Comparison of ENCODE assay signal across 21 cellular contexts in the genomic region with DNA sequence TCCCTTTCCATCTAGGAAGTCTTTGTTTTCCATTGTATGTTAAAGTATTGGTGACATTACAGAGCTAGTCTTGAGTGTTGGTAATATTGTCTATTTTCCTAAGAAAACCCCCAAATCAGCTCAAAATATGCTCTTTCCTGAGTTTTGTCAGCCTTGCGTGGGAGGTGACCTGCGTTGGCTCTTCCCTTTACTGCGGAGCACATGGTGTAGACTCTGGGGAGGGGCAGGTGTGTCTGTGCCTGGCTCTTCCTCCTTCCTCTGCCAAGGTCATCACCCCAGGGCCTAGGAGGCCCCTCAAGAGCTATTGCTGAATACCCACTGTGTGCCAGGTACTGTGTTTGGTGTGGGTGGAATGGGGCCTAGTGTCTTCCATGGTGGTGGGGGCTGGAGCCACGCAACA. TPM values are rescaled to one million over a fixed set of nuclear protein-coding genes. Genes with fewer than 3 reads are reported as not detected.
DNase-seq lines count a peak whose midpoint lies in the region; ATAC-seq and TF ChIP-seq lines count a peak whose summit lies in the region.
"Had no signal": no experiment of that assay in that cellular context is flagged by ENCODE, and none has a peak within 500 bp of the region (broad histone marks: within the 10 kb centered on the region; RNA-seq: fewer than 3 reads in every experiment).

No MANE protein-coding gene starts in this region.

- H3K27ac ChIP-seq in HL-60 (replicated peaks) = peak overlapping the region; percentile 75
- peak overlapping the region; percentile 8 for H3K27ac ChIP-seq in caudate nucleus (ENCODE audit: low read depth, low read length)
- H3K27ac ChIP-seq: 22Rv1; A549; BLaER1 treated with 17β-estradiol and CSF1 and Interleukin-3, amounts not matched to agents 10 nM and 100 nM; C4-2B had no signal

- no peaks in the 10 kb centered on the region for H3K36me3 Mint-ChIP-seq in neural crest cell (ENCODE audit: low read depth)
- no peaks in the 10 kb centered on the region for H3K36me3 Mint-ChIP-seq in osteocyte (ENCODE audit: unreplicated experiment)
- H3K36me3 Mint-ChIP-seq in stimulated activated naive B cell treated with anti-CD40 and anti-IgM and Interleukin-4, amounts not matched to agents 10 μg/mL and 1 μg/mL and 100 μg/mL, for 72 hours = no peaks in the 10 kb centered on the region
- H3K36me3 Mint-ChIP-seq: CD8-positive, alpha-beta T cell had no signal

- DNase-seq in HL-60 (ENCODE audit: low read depth in 1 of 2, low spot score in 1 of 2) = peak; percentile 18 to 53
- peak in 9 of 61 donors; percentile 3 to 36 (median 16) for DNase-seq in caudate nucleus (lab: John Stamatoyannopoulos, UW)
- DNase-seq in neural crest cell (ENCODE audit: low read depth, low spot score) = no peak
- DNase-seq in osteocyte (ENCODE audit: extremely low spot score, unreplicated experiment) = peak; percentile 66
- DNase-seq in DMS79 treated with DMSO at 0.1 percent for 48 hours (lab: John Stamatoyannopoulos, UW) = no peak
- no peak for DNase-seq in stimulated activated naive B cell treated with anti-CD40 and anti-IgM and Interleukin-4, amounts not matched to agents 10 μg/mL and 1 μg/mL and 100 μg/mL, for 72 hours
- DNase-seq in OCI-M1 (lab: John Stamatoyannopoulos, UW) = no peak
- DNase-seq in SHP77 treated with DMSO at 0.1 percent for 48 hours (lab: John Stamatoyannopoulos, UW) = no peak
- DNase-seq: AML-193; CD4-positive, alpha-beta T cell; CD8-positive, alpha-beta T cell; DMS 273 treated with DMSO at 0.1 percent for 48 hours; DMS153; DMS79; GF-D8 had no signal

- H3K4me1 Mint-ChIP-seq in neural crest cell (peaks cover 12% of the 10 kb centered on the region), osteocyte (ENCODE audit: unreplicated experiment) (no peaks in the 10 kb centered on the region)
- H3K4me1 Mint-ChIP-seq in stimulated activated naive B cell treated with anti-CD40 and anti-IgM and Interleukin-4, amounts not matched to agents 10 μg/mL and 1 μg/mL and 100 μg/mL, for 72 hours = peaks cover 5 to 6% of the 10 kb centered on the region in 2 donors

- H3K9me3 Mint-ChIP-seq in neural crest cell (no peaks in the 10 kb centered on the region), osteocyte (ENCODE audit: unreplicated experiment) (no peaks in the 10 kb centered on the region)
- no peaks in the 10 kb centered on the region for H3K9me3 Mint-ChIP-seq in stimulated activated naive B cell treated with anti-CD40 and anti-IgM and Interleukin-4, amounts not matched to agents 10 μg/mL and 1 μg/mL and 100 μg/mL, for 72 hours
- H3K9me3 Mint-ChIP-seq: CD4-positive, alpha-beta T cell; CD8-positive, alpha-beta T cell had no signal

- H3K4me3 ChIP-seq in HL-60 (replicated peaks; ENCODE audit: insufficient read depth, low read length) = no peak overlapping the region
- H3K4me3 ChIP-seq: A549; BLaER1 treated with 17β-estradiol and CSF1 and Interleukin-3, amounts not matched to agents 10 nM and 100 nM had no signal

- no peaks in the 10 kb centered on the region for H3K27me3 ChIP-seq in HL-60 (ENCODE audit: insufficient read depth, poor library complexity, severe bottlenecking)
- H3K27me3 ChIP-seq: BLaER1 treated with 17β-estradiol and CSF1 and Interleukin-3, amounts not matched to agents 10 nM and 100 nM had no signal

- ATAC-seq in stimulated activated naive B cell treated with anti-CD40 and anti-IgM and Interleukin-4, amounts not matched to agents 10 μg/mL and 1 μg/mL and 100 μg/mL, for 72 hours (replicated peaks) = no peak
- ATAC-seq: CD8-positive, alpha-beta T cell had no signal

- H3K27ac Mint-ChIP-seq in neural crest cell (ENCODE audit: unreplicated experiment) (peak overlapping the region; percentile 31), osteocyte (ENCODE audit: unreplicated experiment) (no peak overlapping the region)
- no peak overlapping the region for H3K27ac Mint-ChIP-seq in stimulated activated naive B cell treated with anti-CD40 and anti-IgM and Interleukin-4, amounts not matched to agents 10 μg/mL and 1 μg/mL and 100 μg/mL, for 72 hours
- H3K27ac Mint-ChIP-seq: B cell; CD4-positive, alpha-beta T cell; CD8-positive, alpha-beta T cell had no signal

- no peak overlapping the region for H3K4me3 Mint-ChIP-seq in neural crest cell
- no peak overlapping the region for H3K4me3 Mint-ChIP-seq in osteocyte (ENCODE audit: unreplicated experiment)
- H3K4me3 Mint-ChIP-seq in stimulated activated naive B cell treated with anti-CD40 and anti-IgM and Interleukin-4, amounts not matched to agents 10 μg/mL and 1 μg/mL and 100 μg/mL, for 72 hours = no peak overlapping the region
- H3K4me3 Mint-ChIP-seq: B cell; CD4-positive, alpha-beta T cell; CD8-positive, alpha-beta T cell had no signal

- no peaks in the 10 kb centered on the region for H3K27me3 Mint-ChIP-seq in neural crest cell (ENCODE audit: low read depth)
- H3K27me3 Mint-ChIP-seq in osteocyte (ENCODE audit: unreplicated experiment) = no peaks in the 10 kb centered on the region
- H3K27me3 Mint-ChIP-seq in stimulated activated naive B cell treated with anti-CD40 and anti-IgM and Interleukin-4, amounts not matched to agents 10 μg/mL and 1 μg/mL and 100 μg/mL, for 72 hours = peaks cover 18 to 30% of the 10 kb centered on the region in 2 donors
- H3K27me3 Mint-ChIP-seq: B cell had no signal

- TF ChIP-seq CTCF in HL-60 (IDR thresholded peaks at IDR 0.05; ENCODE audit: insufficient read depth, low read length) (no peak), neural crest cell (conservative IDR thresholded peaks at IDR 0.05) (no peak), osteocyte (IDR thresholded peaks at IDR 0.05) (no peak)

RNA-seq across cellular contexts. Expression of a gene that starts 33.4 kb away (rescaled TPM):
- total RNA-seq in neural crest cell (1.3 and 1.5 TPM in 2 replicates), osteocyte (not detected in 2 replicates)
- total RNA-seq: A172; CD4-positive, alpha-beta T cell; CD8-positive, alpha-beta T cell had no signal

Comparison
In these comparisons a context has a peak if more than half of its experiments do, and no peak if none do; other contexts are left out.
1. DNase-seq: peak in HL-60 (2 of 2) and osteocyte (single experiment); none in neural crest cell (single experiment), DMS79 treated with DMSO at 0.1 percent for 48 hours (single experiment), stimulated activated naive B cell treated with anti-CD40 and anti-IgM and Interleukin-4, amounts not matched to agents 10 μg/mL and 1 μg/mL and 100 μg/mL, for 72 hours (single experiment), OCI-M1 (single experiment) and SHP77 treated with DMSO at 0.1 percent for 48 hours (single experiment).